ENCODE assay signal across 13 cellular contexts in the genomic region with DNA sequence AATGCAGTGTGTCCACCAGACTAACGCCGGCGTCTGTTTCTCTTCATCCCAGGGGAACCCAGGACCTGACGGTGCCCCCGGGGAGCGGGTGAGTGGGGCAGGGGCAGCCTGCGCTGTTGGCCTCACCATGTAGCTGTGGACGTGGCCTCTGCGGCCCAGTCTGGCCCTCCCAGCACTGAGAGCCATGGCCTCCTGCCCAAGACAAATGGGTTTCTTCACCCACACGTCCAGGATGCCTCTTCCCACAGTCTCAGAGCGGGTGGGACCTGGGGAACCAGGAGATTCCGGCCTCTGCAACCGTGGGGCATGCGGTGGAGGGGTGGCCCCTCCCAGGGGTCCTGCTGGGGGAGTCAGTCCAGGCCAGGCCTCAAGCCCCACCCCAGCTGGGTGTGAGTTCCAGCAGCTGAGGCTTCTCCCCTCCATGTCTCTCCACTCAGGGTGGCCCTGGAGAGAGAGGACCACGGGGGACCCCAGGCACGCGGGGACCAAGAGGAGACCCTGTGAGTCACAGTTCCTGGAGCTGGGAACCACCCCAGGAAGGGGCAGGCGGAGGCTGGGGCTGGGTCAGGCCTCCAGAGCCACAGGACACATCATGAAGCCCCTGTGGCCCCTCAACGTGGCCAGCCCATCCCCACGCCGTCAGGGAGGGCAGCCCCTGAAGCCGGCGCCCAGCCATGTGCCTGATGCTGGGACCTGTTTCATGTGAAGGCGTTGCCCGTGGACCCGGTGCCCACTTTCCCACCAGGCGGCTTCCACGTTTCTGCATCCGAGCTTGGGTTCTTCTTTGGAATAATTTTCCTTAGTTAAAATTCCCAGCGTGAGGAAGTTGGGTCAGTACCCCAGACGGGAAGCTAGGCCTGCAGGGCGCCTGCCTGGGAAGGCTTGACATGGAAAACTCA. TPM values are rescaled to one million over a fixed set of nuclear protein-coding genes. Genes with fewer than 3 reads are reported as not detected.
DNase-seq lines count a peak whose midpoint lies in the region; ATAC-seq and TF ChIP-seq lines count a peak whose summit lies in the region.
"Had no signal": no experiment of that assay in that cellular context is flagged by ENCODE, and none has a peak within 500 bp of the region (broad histone marks: within the 10 kb centered on the region; RNA-seq: fewer than 3 reads in every experiment).

No MANE protein-coding gene starts in this region.

- CTCF ChIA-PET in MCF 10A (lab: Yijun Ruan, JAX), result no interaction called here

- H3K4me1 Mint-ChIP-seq in MCF 10A (ENCODE audit: insufficient read depth, unreplicated experiment), result no peaks in the 10 kb centered on the region
- H3K4me1 Mint-ChIP-seq: activated T-helper 17 cell treated with anti-CD3 and anti-CD28 coated beads, Interleukin-2, amount 50 U/mL, for 72 hours; GM23338 had no signal

- no peaks in the 10 kb centered on the region for H3K27me3 Mint-ChIP-seq in MCF 10A (ENCODE audit: insufficient read depth, unreplicated experiment)
- H3K27me3 Mint-ChIP-seq: activated T-helper 17 cell treated with anti-CD3 and anti-CD28 coated beads, Interleukin-2, amount 50 U/mL, for 72 hours had no signal

- H3K36me3 ChIP-seq in breast epithelium (no peaks in the 10 kb centered on the region), fibroblast of lung (ENCODE audit: control insufficient read depth, insufficient read depth, low read length) (peaks cover 81% of the 10 kb centered on the region), osteoblast (ENCODE audit: insufficient read depth, low read length) (peaks cover 89% of the 10 kb centered on the region), vagina (peaks cover 0 to 34% of the 10 kb centered on the region in 2 donors)

- no peak overlapping the region for H3K4me2 ChIP-seq in fibroblast of lung (ENCODE audit: extremely low read depth, insufficient read depth, low read length)
- H3K4me2 ChIP-seq in osteoblast (ENCODE audit: insufficient read depth, low read length), result no peak overlapping the region
- H3K4me2 ChIP-seq: GM23338, KMS-11 had no signal

- peak overlapping the region; percentile 15 to 88 for H3K27ac ChIP-seq in breast epithelium
- H3K27ac ChIP-seq in fibroblast of lung (ENCODE audit: insufficient read depth, low read length), result peak overlapping the region; percentile 34
- peak overlapping the region; percentile 68 for H3K27ac ChIP-seq in osteoblast (ENCODE audit: low read depth, low read length)
- peak overlapping the region; percentile 71 for H3K27ac ChIP-seq in vagina
- H3K27ac ChIP-seq: C4-2B, KMS-11 had no signal

- TF ChIP-seq POLR2A in breast epithelium (IDR thresholded peaks at IDR 0.05), result no peak
- TF ChIP-seq POLR2A in vagina (IDR thresholded peaks at IDR 0.05), result no peak

- H3K4me3 Mint-ChIP-seq in MCF 10A (ENCODE audit: unreplicated experiment), result no peak overlapping the region
- H3K4me3 Mint-ChIP-seq: activated T-helper 17 cell treated with anti-CD3 and anti-CD28 coated beads, Interleukin-2, amount 50 U/mL, for 72 hours; GM23338 had no signal

- peak; percentile 14 to 50 for DNase-seq in breast epithelium (ENCODE audit: low spot score in 2 of 2)
- no peak for DNase-seq in MCF 10A (ENCODE audit: unreplicated experiment)
- DNase-seq in fibroblast of lung (ENCODE audit: low read depth in 2 of 2), result no peak
- peak; percentile 87 for DNase-seq in osteoblast (ENCODE audit: insufficient read length, low spot score, missing footprints)
- DNase-seq in vagina (ENCODE audit: extremely low spot score in 2 of 2), result peak in 1 of 2 donors; percentile 83
- DNase-seq in HT-29 (ENCODE audit: low spot score), result no peak
- no peak for DNase-seq in DMS 273 (lab: John Stamatoyannopoulos, UW; ENCODE audit: unreplicated experiment)
- DNase-seq: PC-3 had no signal

- H3K9me3 ChIP-seq in breast epithelium, result no peaks in the 10 kb centered on the region
- no peaks in the 10 kb centered on the region for H3K9me3 ChIP-seq in fibroblast of lung (ENCODE audit: control insufficient read depth, insufficient read depth, low read depth, low read length)
- H3K9me3 ChIP-seq in osteoblast (ENCODE audit: low read depth, low read length), result no peaks in the 10 kb centered on the region
- no peaks in the 10 kb centered on the region for H3K9me3 ChIP-seq in vagina

- BruUV-seq in MCF 10A (replicated peaks; lab: Mats Ljungman, UMichigan), result no TSS peak

- H3K9me3 Mint-ChIP-seq in MCF 10A (ENCODE audit: unreplicated experiment), result no peaks in the 10 kb centered on the region
- H3K9me3 Mint-ChIP-seq: activated T-helper 17 cell treated with anti-CD3 and anti-CD28 coated beads, Interleukin-2, amount 50 U/mL, for 72 hours; GM23338 had no signal

- intact Hi-C loops in breast epithelium (cut with DNase I; ENCODE audit: low total_unique reads) (loop anchor here (10.0 kb wide), 1 partner anchor 102 kb away; a partner anchor contains a TSS), MCF 10A (cut with micrococcal nuclease) (no loop called here), vagina (cut with DNase I) (no loop called here)

- no peak for ATAC-seq in HG03025 (IDR thresholded peaks at IDR 0.05; ENCODE audit: low FRiP score, unreplicated experiment)
- ATAC-seq: activated T-helper 17 cell treated with anti-CD3 and anti-CD28 coated beads, Interleukin-2, amount 50 U/mL, for 72 hours; GM23338; PC-3 had no signal

- H2AFZ ChIP-seq in fibroblast of lung (ENCODE audit: low read length), result no peak overlapping the region
- no peak overlapping the region for H2AFZ ChIP-seq in osteoblast (ENCODE audit: low read length)
- H2AFZ ChIP-seq: GM23338 had no signal

- H3K4me3 ChIP-seq in breast epithelium (no peak overlapping the region), fibroblast of lung (replicated peaks in 1 of 4; ENCODE audit: control extremely low read depth in 1 of 4, insufficient read depth in 1 of 4, low read depth in 3 of 4, low read length in 4 of 4) (no peak overlapping the region), osteoblast (ENCODE audit: insufficient read depth, low read length) (no peak overlapping the region), vagina (no peak overlapping the region)
- H3K4me3 ChIP-seq: GM23338 had no signal

- H3K79me2 ChIP-seq in fibroblast of lung (ENCODE audit: control insufficient read depth, insufficient read depth, low read length) (peaks cover 70% of the 10 kb centered on the region), osteoblast (ENCODE audit: insufficient read depth, low read length) (peaks cover 86% of the 10 kb centered on the region)

- TF ChIP-seq CTCF in breast epithelium (IDR thresholded peaks at IDR 0.05) (no peak), MCF 10A (IDR thresholded peaks at IDR 0.05; ENCODE audit: unreplicated experiment) (no peak), fibroblast of lung (conservative IDR thresholded peaks at IDR 0.05 in 1 of 2, IDR thresholded peaks at IDR 0.05 in 1 of 2; ENCODE audit: low read depth in 1 of 2, low read length in 2 of 2) (no peak), osteoblast (IDR thresholded peaks at IDR 0.05; ENCODE audit: extremely low read depth, low read depth, low read length) (no peak), vagina (IDR thresholded peaks at IDR 0.05) (no peak)

- H3K27me3 ChIP-seq in breast epithelium (no peaks in the 10 kb centered on the region), fibroblast of lung (ENCODE audit: control insufficient read depth, insufficient read depth, low read length) (no peaks in the 10 kb centered on the region), osteoblast (ENCODE audit: insufficient read depth, low read length) (no peaks in the 10 kb centered on the region), vagina (no peaks in the 10 kb centered on the region)

- no peak overlapping the region for H3K27ac Mint-ChIP-seq in MCF 10A (ENCODE audit: low read depth, unreplicated experiment)
- H3K27ac Mint-ChIP-seq: activated T-helper 17 cell treated with anti-CD3 and anti-CD28 coated beads, Interleukin-2, amount 50 U/mL, for 72 hours; GM23338 had no signal

- H3K9ac ChIP-seq in fibroblast of lung (ENCODE audit: insufficient read depth, low read length), result no peak overlapping the region
- H3K9ac ChIP-seq: KMS-11 had no signal

- H3K36me3 Mint-ChIP-seq in MCF 10A (ENCODE audit: insufficient read depth, unreplicated experiment), result no peaks in the 10 kb centered on the region

- POLR2A ChIA-PET in MCF 10A (lab: Yijun Ruan, JAX), result interaction anchor here (0.6 kb wide), 2 partner anchors 9 to 29 kb away, joined by 3 read pairs; no protein-coding TSS in a partner anchor

- H4K20me1 ChIP-seq in fibroblast of lung (ENCODE audit: control insufficient read depth, extremely low read depth, insufficient read depth, low read length) (no peaks in the 10 kb centered on the region), osteoblast (ENCODE audit: insufficient read depth, low read length) (peaks cover 22% of the 10 kb centered on the region)

- H3K4me1 ChIP-seq in breast epithelium, result no peaks in the 10 kb centered on the region
- H3K4me1 ChIP-seq in fibroblast of lung (ENCODE audit: control insufficient read depth, extremely low read depth, insufficient read depth, low read length), result no peaks in the 10 kb centered on the region
- peaks cover 3% of the 10 kb centered on the region for H3K4me1 ChIP-seq in osteoblast (ENCODE audit: insufficient read depth, low read length)
- H3K4me1 ChIP-seq in vagina, result no peaks in the 10 kb centered on the region

RNA-seq across cellular contexts. Expression of a gene that starts 11.0 kb away (rescaled TPM):
- 100 to 1,000 TPM; 137 to 527 (median 201) TPM for total RNA-seq in breast epithelium
- total RNA-seq in MCF 10A (2022), result 3.2 and 3.5 TPM in 2 replicates
- 623 and 645 TPM in 2 replicates for total RNA-seq in fibroblast of lung
- polyA plus RNA-seq in fibroblast of lung, result 621 and 1,137 TPM in 2 replicates
- polyA plus RNA-seq in fibroblast of lung (2012), result 1,146 and 2,228 TPM in 2 replicates
- 1,147 and 1,843 TPM in 2 replicates for polyA minus RNA-seq in fibroblast of lung (ENCODE audit: low replicate concordance)
- 1,531 and 1,612 TPM in 2 replicates for total RNA-seq in osteoblast
- 520 TPM for total RNA-seq in vagina
- 1.1 and 4.4 TPM in 2 replicates for total RNA-seq in HT-29 (2014; rRNA removed; shearing (Covaris generic))

Comparison
In these comparisons a context has a peak if more than half of its experiments do, and no peak if none do; other contexts are left out.
1. DNase-seq: peak in breast epithelium (2 of 2) and osteoblast (single experiment); none in MCF 10A (single experiment), fibroblast of lung (0 of 2), HT-29 (single experiment) and DMS 273 (single experiment).
2. RNA of a gene that starts 11.0 kb away (total RNA-seq): 1,531 to 1,612 TPM in osteoblast, 623 to 645 TPM in fibroblast of lung, 520 TPM in vagina (single experiment) and 137 to 527 TPM in breast epithelium; 3.2 to 3.5 TPM in MCF 10A and 1.1 to 4.4 TPM in HT-29; every median in the first group is over 10 times any median in the second.
3. Peak in every context shown above with its lines, with median percentiles within 50 percentile points of each other: H3K27ac ChIP-seq.